In genomic region chr20:25288291-25289181, GRCh38 we compare ENCODE assay signal across 12 cellular contexts. TPM values are rescaled to one million over a fixed set of nuclear protein-coding genes. Genes with fewer than 3 reads are reported as not detected.
DNase-seq lines count a peak whose midpoint lies in the region; ATAC-seq and TF ChIP-seq lines count a peak whose summit lies in the region.
"Had no signal": no experiment of that assay in that cellular context is flagged by ENCODE, and none has a peak within 500 bp of the region (broad histone marks: within the 10 kb centered on the region; RNA-seq: fewer than 3 reads in every experiment).

No MANE protein-coding gene starts in this region.

- H3K27ac ChIP-seq in OCI-LY3 (ENCODE audit: low read length), result no peak overlapping the region
- H3K27ac ChIP-seq in PC-3 (ENCODE audit: low read length), result no peak overlapping the region
- peak overlapping the region in 2 of 4 donors; percentile 22 to 34 for H3K27ac ChIP-seq in gastroesophageal sphincter
- no peak overlapping the region for H3K27ac ChIP-seq in endodermal cell (ENCODE audit: low read depth, low read length)
- H3K27ac ChIP-seq: A549 had no signal

- H3K9ac ChIP-seq in OCI-LY3 (ENCODE audit: low read length) (no peak overlapping the region), PC-3 (ENCODE audit: low read length) (no peak overlapping the region), endodermal cell (ENCODE audit: extremely low read depth, low read length, poor library complexity, severe bottlenecking) (no peak overlapping the region)

- peaks cover 13% of the 10 kb centered on the region for H3K4me1 ChIP-seq in OCI-LY3 (ENCODE audit: low read length)
- H3K4me1 ChIP-seq in PC-3 (ENCODE audit: insufficient read depth, low read length), result no peaks in the 10 kb centered on the region
- peaks cover 0 to 11% (median 0%) of the 10 kb centered on the region in 3 donors for H3K4me1 ChIP-seq in gastroesophageal sphincter
- H3K4me1 ChIP-seq in endodermal cell (ENCODE audit: control insufficient read depth, insufficient read depth, low read length), result no peaks in the 10 kb centered on the region
- H3K4me1 ChIP-seq: A549 had no signal

- no peak overlapping the region for H2AFZ ChIP-seq in OCI-LY3 (ENCODE audit: low read depth, low read length)
- no peak overlapping the region for H2AFZ ChIP-seq in PC-3 (ENCODE audit: low read length)

- POLR2A ChIA-PET in activated CD4-positive, alpha-beta T cell treated with anti-CD3 and anti-CD28 coated beads, Interleukin-2, amount 10 ng/mL, durations not matched to agents 7 days and 5 days (lab: Charles Lee), result no interaction called here
- POLR2A ChIA-PET in PC-3 (lab: Charles Lee; ENCODE audit: unreplicated experiment), result no interaction called here

- H3K36me3 ChIP-seq in OCI-LY3 (replicated peaks; ENCODE audit: low read depth, low read length) (peaks cover 24% of the 10 kb centered on the region), PC-3 (ENCODE audit: low read depth, low read length) (peaks cover 78% of the 10 kb centered on the region), gastroesophageal sphincter (peaks cover 0 to 99% of the 10 kb centered on the region in 2 donors), endodermal cell (ENCODE audit: control insufficient read depth, insufficient read depth, low read length) (peaks cover 53% of the 10 kb centered on the region)

- TF ChIP-seq EP300 in gastroesophageal sphincter (IDR thresholded peaks at IDR 0.05), result no peak

- WGBS in gastroesophageal sphincter (ENCODE audit: low coverage in 1 of 2), 2 donors, result 93% methylated on average over 3 of the region's 22 CpGs; no CpG with 5 or more reads in 1 of the 2 donors
- WGBS in endodermal cell (ENCODE audit: insufficient coverage in 1 of 2, insufficient read length in 1 of 2), 2 experiments, result 96 to 98% methylated on average over 17 to 22 of the region's 22 CpGs

- H3K27me3 ChIP-seq in OCI-LY3 (ENCODE audit: low read depth, low read length), result no peaks in the 10 kb centered on the region
- H3K27me3 ChIP-seq in PC-3 (ENCODE audit: low read length), result no peaks in the 10 kb centered on the region
- H3K27me3 ChIP-seq in gastroesophageal sphincter, result no peaks in the 10 kb centered on the region
- H3K27me3 ChIP-seq in endodermal cell (ENCODE audit: control insufficient read depth, insufficient read depth, low read length, poor library complexity, severe bottlenecking), result no peaks in the 10 kb centered on the region

- TF ChIP-seq CTCF in OCI-LY3 (IDR thresholded peaks at IDR 0.05; ENCODE audit: low read depth, low read length) (no peak), PC-3 (conservative IDR thresholded peaks at IDR 0.05; ENCODE audit: low read depth, low read length) (no peak), gastroesophageal sphincter (IDR thresholded peaks at IDR 0.05) (no peak), endodermal cell (conservative IDR thresholded peaks at IDR 0.05) (no peak)

- no peaks in the 10 kb centered on the region for H3K27me3 Mint-ChIP-seq in activated CD4-positive, alpha-beta T cell treated with anti-CD3 and anti-CD28 coated beads, Interleukin-2, amount 10 ng/mL, durations not matched to agents 7 days and 5 days
- H3K27me3 Mint-ChIP-seq in endodermal cell (ENCODE audit: insufficient read depth), result no peaks in the 10 kb centered on the region
- H3K27me3 Mint-ChIP-seq: naive thymus-derived CD8-positive, alpha-beta T cell had no signal

- no peaks in the 10 kb centered on the region for H3K4me1 Mint-ChIP-seq in activated CD4-positive, alpha-beta T cell treated with anti-CD3 and anti-CD28 coated beads, Interleukin-2, amount 10 ng/mL, durations not matched to agents 7 days and 5 days
- no peaks in the 10 kb centered on the region for H3K4me1 Mint-ChIP-seq in endodermal cell

- no peaks in the 10 kb centered on the region for H3K79me2 ChIP-seq in OCI-LY3 (ENCODE audit: low read length)
- H3K79me2 ChIP-seq in PC-3 (ENCODE audit: low read length), result no peaks in the 10 kb centered on the region

- H3K9me3 ChIP-seq in OCI-LY3 (ENCODE audit: insufficient read depth, low read length), result no peaks in the 10 kb centered on the region
- no peaks in the 10 kb centered on the region for H3K9me3 ChIP-seq in PC-3 (ENCODE audit: low read length)
- no peaks in the 10 kb centered on the region for H3K9me3 ChIP-seq in gastroesophageal sphincter
- no peaks in the 10 kb centered on the region for H3K9me3 ChIP-seq in endodermal cell (ENCODE audit: control insufficient read depth, low read length)
- H3K9me3 ChIP-seq: A549 had no signal

- intact Hi-C loops in PC-3 (cut with micrococcal nuclease), result no loop called here

- H3K27ac Mint-ChIP-seq in activated CD4-positive, alpha-beta T cell treated with anti-CD3 and anti-CD28 coated beads, Interleukin-2, amount 10 ng/mL, durations not matched to agents 7 days and 5 days, result peak overlapping the region; percentile 60
- no peak overlapping the region for H3K27ac Mint-ChIP-seq in endodermal cell

- no peak overlapping the region for H3K4me3 Mint-ChIP-seq in activated CD4-positive, alpha-beta T cell treated with anti-CD3 and anti-CD28 coated beads, Interleukin-2, amount 10 ng/mL, durations not matched to agents 7 days and 5 days
- H3K4me3 Mint-ChIP-seq in endodermal cell, result no peak overlapping the region
- H3K4me3 Mint-ChIP-seq: activated T-cell treated with anti-CD3 and anti-CD28 coated beads, Interleukin-2, amount 50 U/mL, for 4 hours; naive thymus-derived CD8-positive, alpha-beta T cell had no signal

- H3K4me3 ChIP-seq in OCI-LY3 (ENCODE audit: low read length), result no peak overlapping the region
- no peak overlapping the region for H3K4me3 ChIP-seq in PC-3 (ENCODE audit: low read length)
- H3K4me3 ChIP-seq in gastroesophageal sphincter, result no peak overlapping the region
- no peak overlapping the region for H3K4me3 ChIP-seq in endodermal cell (ENCODE audit: low read length)
- H3K4me3 ChIP-seq: A549 had no signal

- peaks cover 15% of the 10 kb centered on the region for H3K36me3 Mint-ChIP-seq in activated CD4-positive, alpha-beta T cell treated with anti-CD3 and anti-CD28 coated beads, Interleukin-2, amount 10 ng/mL, durations not matched to agents 7 days and 5 days (ENCODE audit: low read depth)
- H3K36me3 Mint-ChIP-seq in endodermal cell (ENCODE audit: low read depth), result peaks cover 57% of the 10 kb centered on the region

- DNase-seq in activated CD4-positive, alpha-beta T cell treated with anti-CD3 and anti-CD28 coated beads, Interleukin-2, amount 10 ng/mL, durations not matched to agents 7 days and 5 days, result no peak
- DNase-seq in activated CD4-positive, alpha-beta T cell treated with anti-CD3 and anti-CD28 coated beads, Interleukin-2, amount 50 U/mL, for 48 hours, result no peak
- no peak for DNase-seq in stimulated activated naive CD8-positive, alpha-beta T cell treated with anti-CD3 and anti-CD28 coated beads, Interleukin-15, Interleukin-2, amounts not matched to agents 100 U/mL and 50 U/mL, for 24 hours
- DNase-seq in PC-3, result no peak
- DNase-seq in endodermal cell, result no peak
- DNase-seq: activated T-cell treated with anti-CD3 and anti-CD28 coated beads, Interleukin-2, amount 50 U/mL, for 4 hours; NCI-H524 had no signal

- H3K9me2 ChIP-seq in PC-3 (replicated peaks; ENCODE audit: low read length), result no peaks in the 10 kb centered on the region

- CTCF ChIA-PET in activated CD4-positive, alpha-beta T cell treated with anti-CD3 and anti-CD28 coated beads, Interleukin-2, amount 10 ng/mL, durations not matched to agents 7 days and 5 days (lab: Charles Lee), result interaction anchor here (0.7 kb wide), 1 partner anchor 111 kb away, joined by 3 read pairs; no protein-coding TSS in a partner anchor
- CTCF ChIA-PET in PC-3 (lab: Charles Lee), result no interaction called here

- peak overlapping the region; percentile 44 for H3K4me2 ChIP-seq in OCI-LY3 (ENCODE audit: low read length)
- no peak overlapping the region for H3K4me2 ChIP-seq in PC-3 (ENCODE audit: low read length)
- H3K4me2 ChIP-seq: A549 had no signal

- ATAC-seq in HG02763 (IDR thresholded peaks at IDR 0.05; ENCODE audit: unreplicated experiment), result peak; percentile 91
- peak; percentile 20 for ATAC-seq in stimulated activated naive CD8-positive, alpha-beta T cell treated with anti-CD3 and anti-CD28 coated beads, Interleukin-15, Interleukin-2, amounts not matched to agents 100 U/mL and 50 U/mL, for 24 hours
- no peak for ATAC-seq in PC-3
- no peak for ATAC-seq in gastroesophageal sphincter
- ATAC-seq: A549; naive thymus-derived CD8-positive, alpha-beta T cell had no signal

- BruUV-seq in PC-3 (replicated peaks; lab: Mats Ljungman, UMichigan), result no TSS peak

- TF ChIP-seq POLR2A in gastroesophageal sphincter (IDR thresholded peaks at IDR 0.05), result no peak

- H3K9me3 Mint-ChIP-seq in activated CD4-positive, alpha-beta T cell treated with anti-CD3 and anti-CD28 coated beads, Interleukin-2, amount 10 ng/mL, durations not matched to agents 7 days and 5 days, result no peaks in the 10 kb centered on the region
- no peaks in the 10 kb centered on the region for H3K9me3 Mint-ChIP-seq in endodermal cell
- H3K9me3 Mint-ChIP-seq: activated T-cell treated with anti-CD3 and anti-CD28 coated beads, Interleukin-2, amount 50 U/mL, for 4 hours; naive thymus-derived CD8-positive, alpha-beta T cell had no signal

- no peaks in the 10 kb centered on the region for H3F3A ChIP-seq in PC-3 (ENCODE audit: low read length, unreplicated experiment)

- H4K20me1 ChIP-seq in OCI-LY3 (ENCODE audit: insufficient read depth, low read length) (peaks cover 5% of the 10 kb centered on the region), PC-3 (ENCODE audit: low read length) (no peaks in the 10 kb centered on the region)

RNA-seq across cellular contexts. Expression of gene PYGB, which starts 40.7 kb away (rescaled TPM):
- total RNA-seq in activated CD4-positive, alpha-beta T cell treated with anti-CD3 and anti-CD28 coated beads, Interleukin-2, amount 10 ng/mL, durations not matched to agents 7 days and 5 days, result 10 to 100 TPM; 28.7 to 30.2 TPM
- total RNA-seq in PC-3 (2014; rRNA removed) (216 and 245 TPM in 2 replicates), gastroesophageal sphincter (100 to 1,000 TPM; 131 to 663 (median 337) TPM), endodermal cell (10 to 100 TPM; 59.3 to 66.8 TPM)
- polyA plus RNA-seq in endodermal cell (2013, experiment 1 of 2), result 48.4 TPM
- polyA plus RNA-seq in endodermal cell (2013, experiment 2 of 2), result 48.7 TPM

Comparison
In these comparisons a context has a peak if more than half of its experiments do, and no peak if none do; other contexts are left out.
1. ATAC-seq: peak in HG02763 (single experiment) and stimulated activated naive CD8-positive, alpha-beta T cell treated with anti-CD3 and anti-CD28 coated beads, Interleukin-15, Interleukin-2, amounts not matched to agents 100 U/mL and 50 U/mL, for 24 hours (single experiment); none in PC-3 (single experiment) and gastroesophageal sphincter (single experiment).